8 cellular contexts compared by ENCODE assay signal in genomic region chr10:12252882-12253546, GRCh38. TPM values are rescaled to one million over a fixed set of nuclear protein-coding genes. Genes with fewer than 3 reads are reported as not detected.
DNase-seq lines count a peak whose midpoint lies in the region; ATAC-seq and FAIRE-seq lines count a peak whose summit lies in the region.

No MANE protein-coding gene starts in this region.

- DNase-seq in DMS53 treated with DMSO at 0.1 percent for 48 hours (lab: John Stamatoyannopoulos, UW; ENCODE audit: unreplicated experiment) (peak; percentile 43), RCC 7860 (ENCODE audit: low spot score) (peak; percentile 20), iPS DF 4.7 (ENCODE audit: extremely low read depth, low spot score) (peak; percentile 25), Right ventricle myocardium inferior (ENCODE audit: missing footprints) (no peak), nucleus accumbens (lab: John Stamatoyannopoulos, UW) (no peak)
- no peak for DNase-seq in effector CD8-positive, alpha-beta T cell (lab: John Stamatoyannopoulos, UW)

- no peak for FAIRE-seq in RCC 7860 (lab: Jason Lieb, UNC)

- ATAC-seq in GM21515 (IDR thresholded peaks at IDR 0.05; ENCODE audit: unreplicated experiment), result peak; percentile 74
- no peak for ATAC-seq in Right ventricle myocardium inferior
- no peak for ATAC-seq in activated CD4-positive, CD25-positive, alpha-beta regulatory T cell treated with anti-CD3 and anti-CD28 coated beads, Interleukin-2, amount 50 U/mL, for 24 hours

- intact Hi-C loops in Right ventricle myocardium inferior (cut with DNase I), result no loop called here

RNA-seq across cellular contexts. Expression of gene CDC123, which starts 57.0 kb away (rescaled TPM):
- 48.6 TPM for total RNA-seq in Right ventricle myocardium inferior

RNA-seq across cellular contexts. Expression of gene NUDT5, which starts 57.3 kb away (rescaled TPM):
- 10.1 TPM for total RNA-seq in Right ventricle myocardium inferior

Comparison
In these comparisons a context has a peak if more than half of its experiments do, and no peak if none do; other contexts are left out.
1. DNase-seq: peak in DMS53 treated with DMSO at 0.1 percent for 48 hours (single experiment), RCC 7860 (single experiment) and iPS DF 4.7 (single experiment); none in effector CD8-positive, alpha-beta T cell (single experiment), Right ventricle myocardium inferior (single experiment) and nucleus accumbens (0 of 56).